25 cellular contexts compared by ENCODE assay signal in the genomic region with DNA sequence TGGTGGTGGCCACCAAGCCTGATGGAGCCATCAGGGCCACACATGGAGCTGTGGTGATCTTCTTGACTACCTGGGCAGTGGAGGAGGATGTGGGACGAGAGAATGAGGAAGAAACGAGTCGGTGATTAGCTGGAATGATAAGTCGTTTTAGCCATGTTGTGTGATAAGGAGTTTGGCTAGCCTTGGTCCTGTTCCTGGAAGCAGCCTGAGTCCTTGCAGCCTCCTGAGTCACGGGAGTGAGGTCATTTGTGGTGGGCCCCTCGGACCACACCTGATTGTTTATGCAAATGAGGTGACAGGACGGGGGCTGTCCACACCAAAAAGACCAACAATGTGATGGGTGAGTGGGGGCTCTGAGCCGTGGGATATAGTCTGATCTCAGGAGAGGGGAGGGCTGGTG.
"Had no signal": no experiment of that assay in that cellular context is flagged by ENCODE, and none has a peak within 500 bp of the region (broad histone marks: within the 10 kb centered on the region; RNA-seq: fewer than 3 reads in every experiment).

No MANE protein-coding gene starts in this region.

- H3K4me3 Mint-ChIP-seq: activated CD8-positive, alpha-beta memory T cell treated with anti-CD3 and anti-CD28 coated beads, Interleukin-2, amount 10 ng/mL, durations not matched to agents 7 days and 5 days; activated naive CD8-positive, alpha-beta T cell treated with anti-CD3 and anti-CD28 coated beads, Interleukin-2, amount 50 U/mL, for 24 hours; activated T-cell treated with anti-CD3 and anti-CD28 coated beads, Interleukin-2, amount 50 U/mL, for 24 hours; T-helper 1 cell treated with Interleukin-12 subunit alpha and Interleukin-12 subunit beta and Interleukin-4 antibody, amounts not matched to agents 30 μg/mL and 1 μg/mL, for 36 hours; WTC11 had no signal

- H3K27ac ChIP-seq: KMS-11 had no signal

- H3K4me3 ChIP-seq: MG63 had no signal

- H3K27me3 Mint-ChIP-seq: activated CD8-positive, alpha-beta memory T cell treated with anti-CD3 and anti-CD28 coated beads, Interleukin-2, amount 10 ng/mL, durations not matched to agents 7 days and 5 days; IgD-negative memory B cell had no signal

- H3K9ac ChIP-seq: KMS-11 had no signal

- H3K4me2 ChIP-seq: KMS-11 had no signal

- DNase-seq: activated CD4-positive, alpha-beta T cell treated with anti-CD3 and anti-CD28 coated beads for 48 hours; activated CD4-positive, alpha-beta T cell treated with anti-CD3 and anti-CD28 coated beads, Interleukin-2, amount 50 U/mL, for 48 hours; activated CD4-positive, CD25-positive, alpha-beta regulatory T cell treated with anti-CD3 and anti-CD28 coated beads, Interleukin-2, amount 50 U/mL, for 72 hours; activated CD8-positive, alpha-beta memory T cell treated with anti-CD3 and anti-CD28 coated beads, Interleukin-2, amount 10 ng/mL, durations not matched to agents 7 days and 5 days; activated effector memory CD4-positive, alpha-beta T cell treated with anti-CD3 and anti-CD28 coated beads, Interleukin-2, amount 50 U/mL, for 16 hours; activated naive CD4-positive, alpha-beta T cell treated with Interleukin-2 at 50 U/mL for 16 hours; activated naive CD8-positive, alpha-beta T cell treated with anti-CD3 and anti-CD28 coated beads, Interleukin-2, amount 50 U/mL, for 24 hours; activated T-cell treated with anti-CD3 and anti-CD28 coated beads, Interleukin-2, amount 50 U/mL, for 24 hours; caudate nucleus; MG63; MV-4-11; NCI-H1092 treated with DMSO at 0.1 percent for 48 hours; NCI-H1417 treated with DMSO at 0.1 percent for 48 hours; NCI-H1694; NCI-H2029 treated with DMSO at 0.1 percent for 48 hours; NCI-H510A treated with DMSO at 0.1 percent for 48 hours; NCI-H69; PC-3; SHP77 treated with DMSO at 0.1 percent for 48 hours; T-helper 9 cell had no signal

- H3K27me3 ChIP-seq: MG63 had no signal

- H3K36me3 ChIP-seq: MG63 had no signal

- H3K4me1 Mint-ChIP-seq: activated CD8-positive, alpha-beta memory T cell treated with anti-CD3 and anti-CD28 coated beads, Interleukin-2, amount 10 ng/mL, durations not matched to agents 7 days and 5 days; activated naive CD8-positive, alpha-beta T cell treated with anti-CD3 and anti-CD28 coated beads, Interleukin-2, amount 50 U/mL, for 24 hours; IgD-negative memory B cell; WTC11 had no signal

- ATAC-seq: activated CD8-positive, alpha-beta memory T cell treated with anti-CD3 and anti-CD28 coated beads, Interleukin-2, amount 10 ng/mL, durations not matched to agents 7 days and 5 days; activated naive CD4-positive, alpha-beta T cell treated with anti-CD3 and anti-CD28 coated beads, Interleukin-2, amount 50 U/mL, for 72 hours; activated naive CD8-positive, alpha-beta T cell treated with anti-CD3 and anti-CD28 coated beads, Interleukin-2, amount 50 U/mL, for 24 hours; PC-3; WTC11 had no signal

- H3K9me3 ChIP-seq: MG63 had no signal

- H3K27ac Mint-ChIP-seq: activated CD8-positive, alpha-beta memory T cell treated with anti-CD3 and anti-CD28 coated beads, Interleukin-2, amount 10 ng/mL, durations not matched to agents 7 days and 5 days; activated naive CD8-positive, alpha-beta T cell treated with anti-CD3 and anti-CD28 coated beads, Interleukin-2, amount 50 U/mL, for 24 hours; activated T-cell treated with anti-CD3 and anti-CD28 coated beads, Interleukin-2, amount 50 U/mL, for 24 hours; IgD-negative memory B cell; T-helper 1 cell treated with Interleukin-12 subunit alpha and Interleukin-12 subunit beta and Interleukin-4 antibody, amounts not matched to agents 30 μg/mL and 1 μg/mL, for 36 hours had no signal

- H3K36me3 Mint-ChIP-seq: activated CD8-positive, alpha-beta memory T cell treated with anti-CD3 and anti-CD28 coated beads, Interleukin-2, amount 10 ng/mL, durations not matched to agents 7 days and 5 days had no signal
